Comparison of ENCODE assay signal across 29 cellular contexts in the genomic region with DNA sequence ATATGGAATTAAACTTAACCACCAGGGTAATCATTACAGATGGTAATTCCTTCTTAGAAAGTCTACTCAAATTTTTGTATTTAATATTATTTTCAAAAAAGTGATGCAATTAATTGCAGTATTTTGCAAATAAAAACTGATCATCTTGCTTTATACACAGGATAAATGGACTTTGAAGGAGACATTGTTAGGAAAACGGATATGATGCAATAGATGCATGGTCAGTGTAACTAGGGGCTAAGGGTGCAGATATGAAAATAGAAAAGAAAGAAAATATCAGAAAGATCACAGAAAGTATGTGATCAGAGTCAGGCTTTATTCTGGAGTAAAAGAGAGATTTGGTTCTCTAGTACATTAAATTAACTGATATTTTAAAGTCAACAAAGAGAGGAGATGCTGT.
"Had no signal": no experiment of that assay in that cellular context is flagged by ENCODE, and none has a peak within 500 bp of the region (broad histone marks: within the 10 kb centered on the region; RNA-seq: fewer than 3 reads in every experiment).

No MANE protein-coding gene starts in this region.

- H3K36me3 ChIP-seq: ascending aorta had no signal

- ATAC-seq: activated CD4-positive, alpha-beta T cell treated with anti-CD3 and anti-CD28 coated beads for 36 hours; activated CD4-positive, CD25-positive, alpha-beta regulatory T cell treated with anti-CD3 and anti-CD28 coated beads, Interleukin-2, amount 50 U/mL, for 24 hours; activated CD8-positive, alpha-beta T cell treated with anti-CD3 and anti-CD28 coated beads, Interleukin-2, amount 10 ng/mL, durations not matched to agents 7 days and 5 days; activated T-helper 17 cell treated with anti-CD3 and anti-CD28 coated beads, Interleukin-2, amount 50 U/mL, for 72 hours had no signal

- H3K4me2 ChIP-seq: KMS-11, PC-9 had no signal

- H3K4me1 ChIP-seq: ascending aorta had no signal

- H3K27ac ChIP-seq: ascending aorta, coronary artery, KMS-11, PC-9 had no signal

- H2AFZ ChIP-seq: PC-9 had no signal

- H3K9me3 ChIP-seq: ascending aorta had no signal

- H3K27ac Mint-ChIP-seq: activated CD4-positive, alpha-beta T cell treated with anti-CD3 and anti-CD28 coated beads for 36 hours; activated CD4-positive, alpha-beta T cell treated with anti-CD3 and anti-CD28 coated beads, Interleukin-2, amount 10 ng/mL, durations not matched to agents 7 days and 5 days; activated CD8-positive, alpha-beta T cell treated with anti-CD3 and anti-CD28 coated beads, Interleukin-2, amount 10 ng/mL, durations not matched to agents 7 days and 5 days; activated naive CD4-positive, alpha-beta T cell treated with anti-CD3 and anti-CD28 coated beads, Interleukin-2, amount 50 U/mL, for 24 hours; activated naive CD8-positive, alpha-beta T cell treated with anti-CD3 and anti-CD28 coated beads, Interleukin-2, amount 10 ng/mL, durations not matched to agents 7 days and 5 days; activated T-helper 17 cell treated with anti-CD3 and anti-CD28 coated beads, Interleukin-2, amount 50 U/mL, for 72 hours; T-helper 1 cell treated with Interleukin-12 subunit alpha and Interleukin-12 subunit beta and Interleukin-4 antibody, amounts not matched to agents 30 μg/mL and 1 μg/mL, for 36 hours; T-helper 2 cell treated with Interferon-gamma antibody and Interleukin-4, amounts not matched to agents 5 μg/mL and 100 μg/mL, for 36 hours had no signal

- H3K36me3 Mint-ChIP-seq: activated naive CD4-positive, alpha-beta T cell treated with anti-CD3 and anti-CD28 coated beads, Interleukin-2, amount 50 U/mL, for 24 hours; activated naive CD8-positive, alpha-beta T cell treated with anti-CD3 and anti-CD28 coated beads, Interleukin-2, amount 10 ng/mL, durations not matched to agents 7 days and 5 days had no signal

- H3K4me3 Mint-ChIP-seq: activated CD4-positive, alpha-beta T cell treated with anti-CD3 and anti-CD28 coated beads for 36 hours; activated CD4-positive, alpha-beta T cell treated with anti-CD3 and anti-CD28 coated beads, Interleukin-2, amount 10 ng/mL, durations not matched to agents 7 days and 5 days; activated CD8-positive, alpha-beta T cell treated with anti-CD3 and anti-CD28 coated beads, Interleukin-2, amount 10 ng/mL, durations not matched to agents 7 days and 5 days; activated naive CD4-positive, alpha-beta T cell treated with anti-CD3 and anti-CD28 coated beads, Interleukin-2, amount 50 U/mL, for 24 hours; activated naive CD8-positive, alpha-beta T cell treated with anti-CD3 and anti-CD28 coated beads, Interleukin-2, amount 10 ng/mL, durations not matched to agents 7 days and 5 days; activated T-helper 17 cell treated with anti-CD3 and anti-CD28 coated beads, Interleukin-2, amount 50 U/mL, for 72 hours; T-helper 1 cell treated with Interleukin-12 subunit alpha and Interleukin-12 subunit beta and Interleukin-4 antibody, amounts not matched to agents 30 μg/mL and 1 μg/mL, for 36 hours; T-helper 2 cell treated with Interferon-gamma antibody and Interleukin-4, amounts not matched to agents 5 μg/mL and 100 μg/mL, for 36 hours had no signal

- H3K4me1 Mint-ChIP-seq: activated CD4-positive, alpha-beta T cell treated with anti-CD3 and anti-CD28 coated beads for 36 hours; activated naive CD4-positive, alpha-beta T cell treated with anti-CD3 and anti-CD28 coated beads, Interleukin-2, amount 50 U/mL, for 24 hours; activated T-helper 17 cell treated with anti-CD3 and anti-CD28 coated beads, Interleukin-2, amount 50 U/mL, for 72 hours had no signal

- H3K27me3 Mint-ChIP-seq: activated CD4-positive, alpha-beta T cell treated with anti-CD3 and anti-CD28 coated beads for 36 hours; activated CD4-positive, alpha-beta T cell treated with anti-CD3 and anti-CD28 coated beads, Interleukin-2, amount 10 ng/mL, durations not matched to agents 7 days and 5 days; activated naive CD4-positive, alpha-beta T cell treated with anti-CD3 and anti-CD28 coated beads, Interleukin-2, amount 50 U/mL, for 24 hours; activated naive CD8-positive, alpha-beta T cell treated with anti-CD3 and anti-CD28 coated beads, Interleukin-2, amount 10 ng/mL, durations not matched to agents 7 days and 5 days; activated T-helper 17 cell treated with anti-CD3 and anti-CD28 coated beads, Interleukin-2, amount 50 U/mL, for 72 hours had no signal

- DNase-seq: activated CD4-positive, alpha-beta T cell treated with anti-CD3 and anti-CD28 coated beads for 36 hours; activated CD4-positive, alpha-beta T cell treated with anti-CD3 and anti-CD28 coated beads, Interleukin-2, amount 10 ng/mL, durations not matched to agents 7 days and 5 days; activated CD4-positive, alpha-beta T cell treated with anti-CD3 and anti-CD28 coated beads, Interleukin-2, amount 50 U/mL, for 48 hours; activated CD8-positive, alpha-beta T cell treated with anti-CD3 and anti-CD28 coated beads, Interleukin-2, amount 10 ng/mL, durations not matched to agents 7 days and 5 days; activated effector memory CD4-positive, alpha-beta T cell treated with anti-CD3 and anti-CD28 coated beads, Interleukin-2, amount 50 U/mL, for 16 hours; activated naive CD4-positive, alpha-beta T cell; activated naive CD8-positive, alpha-beta T cell treated with anti-CD3 and anti-CD28 coated beads, Interleukin-2, amount 10 ng/mL, durations not matched to agents 7 days and 5 days; activated T-cell treated with anti-CD3 and anti-CD28 coated beads for 4 hours; activated T-cell treated with anti-CD3 and anti-CD28 coated beads, Interleukin-2, amount 50 U/mL, for 48 hours; amygdala; NCI-H1105; NCI-H1417 treated with DMSO at 0.1 percent for 48 hours; NCI-H187 treated with DMSO at 0.1 percent for 48 hours; NCI-H2081; NCI-H2171 treated with DMSO at 0.1 percent for 48 hours; NCI-H2227 treated with DMSO at 0.1 percent for 48 hours; NCI-H446 treated with DMSO at 0.1 percent for 48 hours; NCI-H524; NCI-H82; PC-9; Right ventricle myocardium superior had no signal

- H3K4me3 ChIP-seq: ascending aorta, coronary artery, PC-9 had no signal

- H3K9me3 Mint-ChIP-seq: activated CD4-positive, alpha-beta T cell treated with anti-CD3 and anti-CD28 coated beads, Interleukin-2, amount 10 ng/mL, durations not matched to agents 7 days and 5 days; activated naive CD4-positive, alpha-beta T cell treated with anti-CD3 and anti-CD28 coated beads, Interleukin-2, amount 50 U/mL, for 24 hours; activated T-helper 17 cell treated with anti-CD3 and anti-CD28 coated beads, Interleukin-2, amount 50 U/mL, for 72 hours; T-helper 1 cell treated with Interleukin-12 subunit alpha and Interleukin-12 subunit beta and Interleukin-4 antibody, amounts not matched to agents 30 μg/mL and 1 μg/mL, for 36 hours; T-helper 2 cell treated with Interferon-gamma antibody and Interleukin-4, amounts not matched to agents 5 μg/mL and 100 μg/mL, for 36 hours had no signal

- H3K27me3 ChIP-seq: ascending aorta had no signal
